In the genomic region with DNA sequence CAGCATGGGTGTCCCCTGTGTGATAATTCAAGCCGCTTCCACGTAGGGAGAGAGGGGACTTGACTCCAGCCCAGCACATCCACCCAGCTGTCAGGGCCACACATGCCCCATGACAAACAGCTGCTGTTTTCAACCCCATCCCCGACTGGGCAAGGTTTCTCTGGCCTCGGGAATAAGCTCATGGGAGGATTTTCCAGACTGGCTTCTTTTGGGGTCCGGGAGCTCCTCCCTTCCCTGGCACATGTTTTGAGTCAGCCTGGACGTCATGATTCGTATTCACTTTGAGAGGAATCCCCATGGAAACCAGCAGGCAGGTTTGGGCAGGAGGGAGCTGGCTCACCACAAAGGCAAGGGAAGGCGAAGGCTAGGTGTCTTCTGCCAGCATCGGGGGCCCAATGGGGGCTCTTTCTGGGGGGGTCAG, we compare ENCODE assay signal across 1 cellular context.
A peak's percentile ranks its signal among the peaks of the same experiment; 100 is the strongest.
TF ChIP-seq lines count a peak whose summit lies in the region.

No MANE protein-coding gene starts in this region.

TF ChIP-seq in H1, 55 proteins besides CTCF, POLR2A, EP300 and RAD21:
- TF ChIP-seq EZH2 (IDR thresholded peaks at IDR 0.05; ENCODE audit: low read depth, low read length, severe bottlenecking) (no peak), POU5F1 (IDR thresholded peaks at IDR 0.05; ENCODE audit: low read depth, low read length) (no peak), NRF1 (IDR thresholded peaks at IDR 0.05; ENCODE audit: low read depth, low read length) (no peak), CEBPB (IDR thresholded peaks at IDR 0.05; ENCODE audit: low read depth, low read length) (no peak), SIN3A (conservative IDR thresholded peaks at IDR 0.05 in 1 of 2, IDR thresholded peaks at IDR 0.05 in 1 of 2; ENCODE audit: low read depth in 1 of 2, low read length in 2 of 2) (0 out of 4 replicates have a peak, but pooled peaks of 1 of the 2 experiments have one; percentile 24)
